ENCODE assay signal across 10 cellular contexts in genomic region chr15:78992416-78993256, GRCh38. TPM values are rescaled to one million over a fixed set of nuclear protein-coding genes. Genes with fewer than 3 reads are reported as not detected.
DNase-seq lines count a peak whose midpoint lies in the region; ATAC-seq, FAIRE-seq and TF ChIP-seq lines count a peak whose summit lies in the region.
"Had no signal": no experiment of that assay in that cellular context is flagged by ENCODE, and none has a peak within 500 bp of the region (broad histone marks: within the 10 kb centered on the region; RNA-seq: fewer than 3 reads in every experiment).

No MANE protein-coding gene starts in this region.

- no peak for DNase-seq in GM18507 (ENCODE audit: extremely low spot score, insufficient read length, low read depth)
- peak; percentile 44 for DNase-seq in SK-N-DZ (ENCODE audit: low spot score)
- peak; percentile 52 for DNase-seq in glomerular endothelial cell (ENCODE audit: extremely low read depth, low read depth, low spot score)
- no peak for DNase-seq in sciatic nerve (ENCODE audit: low spot score)
- no peak for DNase-seq in activated naive CD4-positive, alpha-beta T cell (lab: John Stamatoyannopoulos, UW)
- DNase-seq in erythroblast (lab: John Stamatoyannopoulos, UW): no peak
- DNase-seq: stimulated activated CD4-positive, alpha-beta T cell treated with anti-CD3 and anti-CD28 coated beads, Interleukin-1b, Interleukin-23, amount 100 ng/mL, for 48 hours; uterus had no signal

- TF ChIP-seq POLR2A in erythroblast (IDR thresholded peaks at IDR 0.05; ENCODE audit: low read length): no peak

- ATAC-seq in sciatic nerve: peak; percentile 23
- no peak for ATAC-seq in GM18873 (IDR thresholded peaks at IDR 0.05; ENCODE audit: low FRiP score, unreplicated experiment)
- ATAC-seq: Panc1 had no signal

- FAIRE-seq in GM18507 (lab: Jason Lieb, UNC): peak; percentile 67

- intact Hi-C loops in sciatic nerve (cut with DNase I): no loop called here

RNA-seq across cellular contexts. Expression of gene CTSH, which starts 47.8 kb away (rescaled TPM):
- 19.3 and 36.2 TPM in 2 replicates for polyA plus RNA-seq in SK-N-DZ (2014; cell fraction: cytosol; rRNA removed)
- polyA plus RNA-seq in SK-N-DZ (2014; cell fraction: nucleus; rRNA removed): 19.5 and 40.3 TPM in 2 replicates
- total RNA-seq in glomerular endothelial cell: 7.6 and 36.7 TPM in 2 replicates
- total RNA-seq in sciatic nerve: 81.6 TPM

Comparison
In these comparisons a context has a peak if more than half of its experiments do, and no peak if none do; other contexts are left out.
1. DNase-seq: peak in SK-N-DZ (single experiment) and glomerular endothelial cell (single experiment); none in GM18507 (single experiment), sciatic nerve (single experiment), activated naive CD4-positive, alpha-beta T cell (0 of 4) and erythroblast (0 of 2).